14 cellular contexts compared by ENCODE assay signal in the genomic region with DNA sequence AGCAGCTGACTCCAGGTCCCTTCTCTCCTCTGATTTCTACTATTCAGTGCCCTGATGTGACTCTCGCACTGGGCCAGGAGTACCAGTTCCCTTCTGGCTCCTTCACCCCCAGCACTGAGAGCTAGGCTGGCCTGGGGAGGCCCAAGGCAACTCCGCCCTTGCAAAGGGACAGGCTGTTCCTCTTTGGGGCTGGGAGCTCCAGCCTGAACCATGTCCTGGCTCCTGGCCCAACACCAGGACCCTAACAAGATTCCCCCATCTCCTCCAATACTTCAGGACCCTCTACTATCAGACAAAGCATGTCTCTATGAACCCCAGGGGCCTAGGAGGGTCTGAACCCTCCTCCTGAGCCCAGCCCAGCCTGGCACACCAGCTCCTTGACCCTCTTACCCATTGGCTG. TPM values are rescaled to one million over a fixed set of nuclear protein-coding genes. Genes with fewer than 3 reads are reported as not detected.
A peak's percentile ranks its signal among the peaks of the same experiment; 100 is the strongest.
DNase-seq lines count a peak whose midpoint lies in the region; ATAC-seq lines count a peak whose summit lies in the region.
"Had no signal": no experiment of that assay in that cellular context is flagged by ENCODE, and none has a peak within 500 bp of the region (broad histone marks: within the 10 kb centered on the region; RNA-seq: fewer than 3 reads in every experiment).

No MANE protein-coding gene starts in this region.

- WGBS in GM23248 (ENCODE audit: low coverage in 1 of 2, low lambda C conversion rate in 2 of 2, missing lambda C conversion rate in 2 of 2), 2 experiments: 28 to 35% methylated on average over 2 of the region's 2 CpGs
- 100% methylated on average over 2 of the region's 2 CpGs; no CpG with 5 or more reads in 1 of the 2 experiments for WGBS in mesodermal cell (ENCODE audit: insufficient coverage in 2 of 2), 2 experiments

- peak overlapping the region; percentile 73 for H3K4me2 ChIP-seq in GM23248 (ENCODE audit: unreplicated experiment)

- H3K27ac ChIP-seq in GM23248 (peak overlapping the region; percentile 99), mesodermal cell (ENCODE audit: low read depth, low read length, severe bottlenecking) (peak overlapping the region; percentile 92)

- no peak overlapping the region for H2AFZ ChIP-seq in GM23248

- no peaks in the 10 kb centered on the region for H4K20me1 ChIP-seq in GM23248 (ENCODE audit: insufficient read depth)

- H3K9me2 ChIP-seq in GM23248 (ENCODE audit: insufficient read depth): no peaks in the 10 kb centered on the region

- H3K4me1 ChIP-seq in GM23248 (ENCODE audit: insufficient read depth) (peaks cover 74% of the 10 kb centered on the region), adipocyte (ENCODE audit: control insufficient read depth, insufficient read depth, low read length) (peaks cover 71% of the 10 kb centered on the region), mesodermal cell (ENCODE audit: control insufficient read depth, insufficient read depth, low read length, poor library complexity, severe bottlenecking) (peaks cover 53% of the 10 kb centered on the region)

- H3K79me2 ChIP-seq in GM23248 (ENCODE audit: insufficient read depth): peaks cover 80% of the 10 kb centered on the region

- H3K9me3 Mint-ChIP-seq in stimulated activated effector memory CD8-positive, alpha-beta T cell treated with anti-CD3 and anti-CD28 coated beads, Interleukin-12 subunit alpha, Interleukin-12 subunit beta, amount 100 ng/mL, for 72 hours: no peaks in the 10 kb centered on the region
- H3K9me3 Mint-ChIP-seq: activated naive CD4-positive, alpha-beta T cell treated with anti-CD3 and anti-CD28 coated beads, Interleukin-2, amount 10 ng/mL, durations not matched to agents 7 days and 5 days; CD14-positive monocyte; stimulated activated naive CD8-positive, alpha-beta T cell treated with anti-CD3 and anti-CD28 coated beads, Interleukin-15, Interleukin-2, amounts not matched to agents 100 ng/mL and 50 ng/mL, for 24 hours had no signal

- H3F3A ChIP-seq in GM23248 (ENCODE audit: insufficient read depth): peaks cover 80% of the 10 kb centered on the region

- DNase-seq in GM23248 (no peak), adipocyte (ENCODE audit: low read depth) (peak; percentile 44), NCI-H2196 treated with DMSO at 0.1 percent for 48 hours (lab: John Stamatoyannopoulos, UW; ENCODE audit: unreplicated experiment) (no peak), NCI-H187 (lab: John Stamatoyannopoulos, UW) (no peak), NCI-H2081 (lab: John Stamatoyannopoulos, UW) (no peak)
- no peak for DNase-seq in stimulated activated effector memory CD8-positive, alpha-beta T cell treated with anti-CD3 and anti-CD28 coated beads, Interleukin-12 subunit alpha, Interleukin-12 subunit beta, amount 100 ng/mL, for 72 hours (ENCODE audit: low spot score in 2 of 2)
- DNase-seq: activated naive CD4-positive, alpha-beta T cell treated with anti-CD3 and anti-CD28 coated beads, Interleukin-2, amount 10 ng/mL, durations not matched to agents 7 days and 5 days; NCI-H1694; NCI-H524 treated with DMSO at 0.1 percent for 48 hours had no signal

- peak overlapping the region; percentile 61 for H3K27ac Mint-ChIP-seq in stimulated activated effector memory CD8-positive, alpha-beta T cell treated with anti-CD3 and anti-CD28 coated beads, Interleukin-12 subunit alpha, Interleukin-12 subunit beta, amount 100 ng/mL, for 72 hours
- H3K27ac Mint-ChIP-seq: activated naive CD4-positive, alpha-beta T cell treated with anti-CD3 and anti-CD28 coated beads, Interleukin-2, amount 10 ng/mL, durations not matched to agents 7 days and 5 days; stimulated activated naive CD8-positive, alpha-beta T cell treated with anti-CD3 and anti-CD28 coated beads, Interleukin-15, Interleukin-2, amounts not matched to agents 100 ng/mL and 50 ng/mL, for 24 hours had no signal

- H3K4me3 ChIP-seq in GM23248 (no peak overlapping the region), adipocyte (ENCODE audit: low read length) (peak overlapping the region; percentile 57), mesodermal cell (ENCODE audit: extremely low read depth, insufficient read depth, low read length, poor library complexity, severe bottlenecking) (no peak overlapping the region)

- H3K36me3 ChIP-seq in GM23248 (ENCODE audit: low read depth) (0 out of 2 replicates have a peak, but pooled peaks cover 3% of the 10 kb centered on the region), adipocyte (ENCODE audit: control insufficient read depth, insufficient read depth, low read length, severe bottlenecking) (peaks cover 8% of the 10 kb centered on the region), mesodermal cell (ENCODE audit: control insufficient read depth, insufficient read depth, low read length) (peaks cover 44% of the 10 kb centered on the region)

- no peaks in the 10 kb centered on the region for H3K9me3 ChIP-seq in GM23248 (ENCODE audit: low read depth)
- no peaks in the 10 kb centered on the region for H3K9me3 ChIP-seq in adipocyte (ENCODE audit: control insufficient read depth, low read length)
- no peaks in the 10 kb centered on the region for H3K9me3 ChIP-seq in mesodermal cell (ENCODE audit: control insufficient read depth, low read length)

- no peak overlapping the region for H3K4me3 Mint-ChIP-seq in stimulated activated effector memory CD8-positive, alpha-beta T cell treated with anti-CD3 and anti-CD28 coated beads, Interleukin-12 subunit alpha, Interleukin-12 subunit beta, amount 100 ng/mL, for 72 hours
- H3K4me3 Mint-ChIP-seq: activated naive CD4-positive, alpha-beta T cell treated with anti-CD3 and anti-CD28 coated beads, Interleukin-2, amount 10 ng/mL, durations not matched to agents 7 days and 5 days; CD14-positive monocyte; stimulated activated naive CD8-positive, alpha-beta T cell treated with anti-CD3 and anti-CD28 coated beads, Interleukin-15, Interleukin-2, amounts not matched to agents 100 ng/mL and 50 ng/mL, for 24 hours had no signal

- no peaks in the 10 kb centered on the region for H3K27me3 ChIP-seq in GM23248 (replicated peaks; ENCODE audit: insufficient read depth)
- H3K27me3 ChIP-seq in adipocyte (replicated peaks; ENCODE audit: control insufficient read depth, insufficient read depth, low read length): no peaks in the 10 kb centered on the region

- peaks cover 5% of the 10 kb centered on the region for H3K4me1 Mint-ChIP-seq in stimulated activated effector memory CD8-positive, alpha-beta T cell treated with anti-CD3 and anti-CD28 coated beads, Interleukin-12 subunit alpha, Interleukin-12 subunit beta, amount 100 ng/mL, for 72 hours
- H3K4me1 Mint-ChIP-seq: activated naive CD4-positive, alpha-beta T cell treated with anti-CD3 and anti-CD28 coated beads, Interleukin-2, amount 10 ng/mL, durations not matched to agents 7 days and 5 days had no signal

- H3K9ac ChIP-seq in GM23248: peak overlapping the region; percentile 90
- H3K9ac ChIP-seq in adipocyte (ENCODE audit: low read length): peak overlapping the region; percentile 82

- in situ Hi-C loops in GM23248 (cut with MboI): no loop called here

- H3K36me3 Mint-ChIP-seq in stimulated activated effector memory CD8-positive, alpha-beta T cell treated with anti-CD3 and anti-CD28 coated beads, Interleukin-12 subunit alpha, Interleukin-12 subunit beta, amount 100 ng/mL, for 72 hours: no peaks in the 10 kb centered on the region
- H3K36me3 Mint-ChIP-seq: activated naive CD4-positive, alpha-beta T cell treated with anti-CD3 and anti-CD28 coated beads, Interleukin-2, amount 10 ng/mL, durations not matched to agents 7 days and 5 days; CD14-positive monocyte had no signal

- ATAC-seq in stimulated activated effector memory CD8-positive, alpha-beta T cell treated with anti-CD3 and anti-CD28 coated beads, Interleukin-12 subunit alpha, Interleukin-12 subunit beta, amount 100 ng/mL, for 72 hours: no peak
- no peak for ATAC-seq in HG02610 (IDR thresholded peaks at IDR 0.05; ENCODE audit: unreplicated experiment)

RNA-seq across cellular contexts. Expression of gene CREB3L1, which starts 12.6 kb away (rescaled TPM):
- 29.6 and 37.7 TPM in 2 replicates for total RNA-seq in GM23248 (2014; rRNA removed; shearing (Covaris generic))
- 146 and 151 TPM in 2 replicates for polyA plus RNA-seq in GM23248 (2016; fragmentation: Nextera tagmentation; extraction: Ambion mirVana)
- 65.3 TPM for polyA plus RNA-seq in mesodermal cell (2013, experiment 1 of 2)
- polyA plus RNA-seq in mesodermal cell (2013, experiment 2 of 2): 63.9 TPM
- total RNA-seq: T-helper 1 cell treated with Interleukin-12 subunit alpha and Interleukin-12 subunit beta and Interleukin-4 antibody, amounts not matched to agents 30 ng/mL and 1 ng/mL, for 36 hours had no signal
- polyA plus RNA-seq: CD14-positive monocyte had no signal

RNA-seq across cellular contexts. Expression of gene DGKZ, which starts 57.2 kb away (rescaled TPM):
- 50.7 and 62.7 TPM in 2 replicates for total RNA-seq in GM23248 (2014; rRNA removed; shearing (Covaris generic))
- 21.4 and 23.9 TPM in 2 replicates for polyA plus RNA-seq in GM23248 (2016; fragmentation: Nextera tagmentation; extraction: Ambion mirVana)
- 58.8 TPM for polyA plus RNA-seq in mesodermal cell (2013, experiment 1 of 2)
- polyA plus RNA-seq in mesodermal cell (2013, experiment 2 of 2): 45.7 TPM
